9 cellular contexts compared by ENCODE assay signal in the genomic region with DNA sequence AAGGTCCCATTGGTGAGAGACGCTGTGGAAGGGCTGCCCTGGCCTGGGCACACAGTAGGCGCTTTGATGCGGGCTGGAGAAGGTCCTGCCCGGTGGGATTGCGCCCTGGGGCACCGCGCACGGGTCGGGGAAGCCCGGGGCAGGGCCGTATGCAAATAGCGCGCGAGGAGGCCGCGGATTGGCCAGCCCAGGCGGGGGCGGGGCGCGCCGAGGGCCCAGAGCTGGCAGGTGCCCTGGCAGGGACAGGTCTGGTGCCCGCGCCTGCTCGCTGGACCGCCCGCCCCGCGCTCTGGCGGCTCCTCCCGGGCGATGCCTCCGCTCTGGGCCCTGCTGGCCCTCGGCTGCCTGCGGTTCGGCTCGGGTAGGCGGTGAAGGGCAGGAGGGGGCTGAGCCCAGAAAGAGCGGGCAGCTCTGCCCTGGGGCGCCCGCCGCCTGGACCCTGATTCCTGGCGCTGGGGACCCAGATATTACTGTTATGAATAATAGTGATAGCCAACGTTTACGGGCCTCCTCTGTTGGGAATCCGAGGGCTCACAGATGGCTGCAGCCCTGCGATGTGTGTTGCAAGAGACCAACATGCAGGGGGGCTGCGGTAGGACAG. TPM values are rescaled to one million over a fixed set of nuclear protein-coding genes. Genes with fewer than 3 reads are reported as not detected.
DNase-seq lines count a peak whose midpoint lies in the region; ATAC-seq and TF ChIP-seq lines count a peak whose summit lies in the region.
"Had no signal": no experiment of that assay in that cellular context is flagged by ENCODE, and none has a peak within 500 bp of the region (broad histone marks: within the 10 kb centered on the region; RNA-seq: fewer than 3 reads in every experiment).

A gene (plus strand): TSS at position 245 of the 601 bp plus-strand sequence. CDS start 65 bp downstream, at position 310.

- intact Hi-C loops in aorta (cut with DNase I) = no loop called here

- TF ChIP-seq CTCF in parathyroid adenoma (IDR thresholded peaks at IDR 0.05) = no peak

- no peak within 1 kb of the TSS for H3K9ac ChIP-seq in parathyroid adenoma

- H3K36me3 Mint-ChIP-seq in activated T-cell treated with anti-CD3 and anti-CD28 coated beads, Interleukin-2, amount 50 U/mL, for 72 hours (ENCODE audit: insufficient read depth in 2 of 2) = no peaks in the 10 kb centered on the region

- 2 to 3% methylated on average over 26 to 47 of the region's 47 CpGs for WGBS in aorta, 2 donors

- peak within 1 kb of the TSS; percentile 80 for H3K4me2 ChIP-seq in parathyroid adenoma (ENCODE audit: low read length)

- peak within 1 kb of the TSS; percentile 44 for H3K4me3 ChIP-seq in parathyroid adenoma (ENCODE audit: low read depth, low read length)
- H3K4me3 ChIP-seq in aorta (ENCODE audit: low read length in 2 of 2) = no peak within 1 kb of the TSS

- in situ Hi-C loops in Caki2 (cut with HindIII; ENCODE audit: low pct_unique_long_range_greater_than_20kb, low sequenced_read_pairs) = no loop called here

- H3K27ac Mint-ChIP-seq in activated T-cell treated with anti-CD3 and anti-CD28 coated beads, Interleukin-2, amount 50 U/mL, for 72 hours = no peak within 1 kb of the TSS

- H3K4me1 Mint-ChIP-seq in activated T-cell treated with anti-CD3 and anti-CD28 coated beads, Interleukin-2, amount 50 U/mL, for 72 hours (ENCODE audit: low read depth) = peaks cover 16% of the 10 kb centered on the region

- DNase-seq in Caki2 (ENCODE audit: low read depth) (peak; percentile 70), NCI-H226 (peak; percentile 16), glomerular visceral epithelial cell (ENCODE audit: extremely low spot score) (peak; percentile 45), aorta (peak; percentile 76 to 90), middle frontal gyrus (ENCODE audit: extremely low spot score, low spot score) (no peak)
- peak; percentile 78 to 79 for DNase-seq in activated T-cell treated with anti-CD3 and anti-CD28 coated beads, Interleukin-2, amount 50 U/mL, for 72 hours

- H3K36me3 ChIP-seq in parathyroid adenoma (ENCODE audit: control insufficient read depth, insufficient read depth, low read length) = no peaks in the 10 kb centered on the region
- H3K36me3 ChIP-seq in aorta (ENCODE audit: control insufficient read depth in 1 of 2, insufficient read depth in 2 of 2, low read length in 1 of 2) = no peaks in the 10 kb centered on the region

- peaks cover 22% of the 10 kb centered on the region for H3K27me3 Mint-ChIP-seq in activated T-cell treated with anti-CD3 and anti-CD28 coated beads, Interleukin-2, amount 50 U/mL, for 72 hours (ENCODE audit: low read depth)

- H3K9me3 Mint-ChIP-seq in activated T-cell treated with anti-CD3 and anti-CD28 coated beads, Interleukin-2, amount 50 U/mL, for 72 hours = no peaks in the 10 kb centered on the region

- H3K27ac ChIP-seq in parathyroid adenoma = no peak within 1 kb of the TSS
- no peak within 1 kb of the TSS for H3K27ac ChIP-seq in aorta (ENCODE audit: low read depth in 1 of 2, low read length in 2 of 2)
- H3K27ac ChIP-seq: epithelial cell of prostate had no signal

- no peaks in the 10 kb centered on the region for H3K79me2 ChIP-seq in parathyroid adenoma

- no peaks in the 10 kb centered on the region for H3K27me3 ChIP-seq in parathyroid adenoma (ENCODE audit: control insufficient read depth, insufficient read depth, low read length)
- H3K27me3 ChIP-seq in aorta (ENCODE audit: control insufficient read depth in 1 of 2, insufficient read depth in 2 of 2, low read length in 1 of 2) = no peaks in the 10 kb centered on the region

- H3K9me3 ChIP-seq in parathyroid adenoma (ENCODE audit: control insufficient read depth, low read length) (no peaks in the 10 kb centered on the region), aorta (ENCODE audit: control insufficient read depth, low read length) (no peaks in the 10 kb centered on the region)

- H3K4me3 Mint-ChIP-seq in activated T-cell treated with anti-CD3 and anti-CD28 coated beads, Interleukin-2, amount 50 U/mL, for 72 hours = peak within 1 kb of the TSS; percentile 63 to 64

- peak within 1 kb of the TSS; percentile 68 for H2AFZ ChIP-seq in parathyroid adenoma

- ATAC-seq in activated T-cell treated with anti-CD3 and anti-CD28 coated beads, Interleukin-2, amount 50 U/mL, for 72 hours (replicated peaks in 1 of 2) = peak; percentile 99
- ATAC-seq in aorta (ENCODE audit: low FRiP score) = peak; percentile 77
- ATAC-seq in HG02588 (IDR thresholded peaks at IDR 0.05; ENCODE audit: unreplicated experiment) = no peak

- H3K4me1 ChIP-seq in parathyroid adenoma = no peaks in the 10 kb centered on the region
- no peaks in the 10 kb centered on the region for H3K4me1 ChIP-seq in aorta (ENCODE audit: control insufficient read depth in 1 of 2, insufficient read depth in 2 of 2, low read length in 2 of 2)

RNA-seq across cellular contexts. Expression of the gene that starts here (rescaled TPM):
- total RNA-seq in Caki2 (2014; rRNA removed; shearing (Covaris generic); ENCODE audit: low replicate concordance) = 2.1 and 5.9 TPM in 2 replicates
- not detected for total RNA-seq in activated T-cell treated with anti-CD3 and anti-CD28 coated beads, Interleukin-2, amount 50 U/mL, for 72 hours
- total RNA-seq in aorta = not detected
- polyA plus RNA-seq in aorta = not detected

Comparison
In these comparisons a context has a peak if more than half of its experiments do, and no peak if none do; other contexts are left out.
1. Peak in DNase-seq and ATAC-seq in activated T-cell treated with anti-CD3 and anti-CD28 coated beads, Interleukin-2, amount 50 U/mL, for 72 hours; RNA of the gene not detected or under 1 TPM.
2. Peak in DNase-seq and ATAC-seq in aorta; RNA of the gene not detected or under 1 TPM.